Comparison of ENCODE assay signal across 8 cellular contexts in the genomic region with DNA sequence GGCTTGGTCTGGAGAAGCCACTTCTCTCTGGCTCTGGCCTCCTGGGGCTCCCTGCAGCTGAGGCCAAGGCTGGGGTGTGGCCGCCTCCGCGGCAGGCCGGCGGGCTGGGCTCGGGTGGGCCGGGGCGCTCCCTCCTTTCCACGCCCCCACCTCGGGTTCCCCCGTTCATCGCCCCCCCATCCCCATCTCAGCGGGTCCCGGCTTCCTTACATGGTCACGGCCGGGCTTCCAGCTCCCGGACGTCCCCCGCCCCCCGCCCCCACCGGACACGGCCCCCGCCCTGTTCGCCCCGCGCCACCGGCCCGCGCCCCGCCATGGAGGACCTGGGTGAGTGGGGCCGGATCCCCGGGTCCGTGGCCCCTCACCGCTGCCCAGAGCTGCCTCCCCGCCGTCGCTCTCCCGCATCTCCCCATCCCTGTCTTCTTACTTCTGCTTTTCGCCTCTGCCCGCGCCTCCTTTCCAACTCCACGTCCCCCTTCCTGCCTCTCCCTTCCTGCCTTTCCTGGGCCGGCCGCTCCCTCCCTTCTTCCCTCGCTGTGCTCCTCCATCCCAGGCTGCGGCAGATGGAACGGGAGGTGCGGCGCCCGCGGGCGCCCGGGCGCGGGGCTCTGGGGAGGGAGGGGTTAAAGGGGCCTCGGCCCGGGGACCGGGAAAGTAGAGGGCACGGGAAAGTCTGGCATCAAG. TPM values are rescaled to one million over a fixed set of nuclear protein-coding genes. Genes with fewer than 3 reads are reported as not detected.
DNase-seq lines count a peak whose midpoint lies in the region; ATAC-seq and TF ChIP-seq lines count a peak whose summit lies in the region.

A gene (plus strand): TSS at position 278 of the 684 bp plus-strand sequence. CDS start 37 bp downstream, at position 315.

- no peaks in the 10 kb centered on the region for H3K27me3 ChIP-seq in ovary

- H3K4me1 ChIP-seq in HEK293 (ENCODE audit: control insufficient read depth, insufficient read depth, low read length): no peaks in the 10 kb centered on the region
- H3K4me1 ChIP-seq in ovary (ENCODE audit: insufficient read depth): peaks cover 6% of the 10 kb centered on the region

- intact Hi-C loops in Right ventricle myocardium inferior (cut with DNase I) (loop anchor here (10.0 kb wide), 1 partner anchor 243 kb away; a partner anchor contains a TSS), ovary (cut with DNase I) (no loop called here)

- peak; percentile 91 for DNase-seq in AG08395 (ENCODE audit: low spot score)
- no peak for DNase-seq in activated naive CD8-positive, alpha-beta T cell treated with anti-CD3 and anti-CD28 coated beads, Interleukin-2, amount 10 ng/mL, durations not matched to agents 7 days and 5 days
- DNase-seq in Right ventricle myocardium inferior (ENCODE audit: missing footprints): no peak
- peak; percentile 83 to 89 (median 86) for DNase-seq in ovary
- no peak for DNase-seq in NCI-H2196 treated with DMSO at 0.1 percent for 48 hours (lab: John Stamatoyannopoulos, UW; ENCODE audit: unreplicated experiment)
- DNase-seq in activated CD4-positive, CD25-positive, alpha-beta regulatory T cell treated with anti-CD3 and anti-CD28 coated beads, Interleukin-2, amount 50 U/mL, for 72 hours: no peak

- TF ChIP-seq EP300 in ovary (IDR thresholded peaks at IDR 0.05): no peak

- CTCF ChIA-PET in HEK293 (lab: Yijun Ruan, JAX): no interaction called here

- H3K4me3 Mint-ChIP-seq in activated naive CD8-positive, alpha-beta T cell treated with anti-CD3 and anti-CD28 coated beads, Interleukin-2, amount 10 ng/mL, durations not matched to agents 7 days and 5 days: peak within 1 kb of the TSS; percentile 77

- H3K9me3 ChIP-seq in HEK293 (ENCODE audit: control insufficient read depth, insufficient read depth, low read depth, low read length) (no peaks in the 10 kb centered on the region), ovary (no peaks in the 10 kb centered on the region)

- H3K9me3 Mint-ChIP-seq in activated naive CD8-positive, alpha-beta T cell treated with anti-CD3 and anti-CD28 coated beads, Interleukin-2, amount 10 ng/mL, durations not matched to agents 7 days and 5 days: no peaks in the 10 kb centered on the region

- no peaks in the 10 kb centered on the region for H3K36me3 Mint-ChIP-seq in activated naive CD8-positive, alpha-beta T cell treated with anti-CD3 and anti-CD28 coated beads, Interleukin-2, amount 10 ng/mL, durations not matched to agents 7 days and 5 days

- POLR2A ChIA-PET in HEK293 (lab: Yijun Ruan, JAX): interaction anchor here (0.7 to 1.2 kb wide), 2 partner anchors 11 to 13 kb away, joined by 3 read pairs; a partner anchor contains a TSS
- POLR2A ChIA-PET in activated naive CD8-positive, alpha-beta T cell treated with anti-CD3 and anti-CD28 coated beads, Interleukin-2, amount 10 ng/mL, durations not matched to agents 7 days and 5 days (lab: Charles Lee): interaction anchor here (0.9 kb wide), 1 partner anchor 13 kb away, joined by 3 read pairs; a partner anchor contains a TSS

- peak within 1 kb of the TSS; percentile 42 for H3K27ac Mint-ChIP-seq in activated naive CD8-positive, alpha-beta T cell treated with anti-CD3 and anti-CD28 coated beads, Interleukin-2, amount 10 ng/mL, durations not matched to agents 7 days and 5 days

- TF ChIP-seq POLR2A in ovary (IDR thresholded peaks at IDR 0.05): peak; percentile 24

- WGBS in ovary, 3 donors: 0 to 1% (median 1%) methylated on average over 31 to 59 of the region's 59 CpGs

- H3K36me3 ChIP-seq in HEK293 (ENCODE audit: control insufficient read depth in 2 of 2, insufficient read depth in 1 of 2, low read length in 2 of 2) (peaks cover 0 to 14% of the 10 kb centered on the region in 2 experiments; a peak in 1 of 3 replicates), ovary (no peaks in the 10 kb centered on the region)

- H3K4me3 ChIP-seq in HEK293 (ENCODE audit: low read depth, low read length) (peak within 1 kb of the TSS; percentile 47), ovary (peak within 1 kb of the TSS; percentile 61)

- TF ChIP-seq CTCF in HEK293 (tag by site-specific recombination; IDR thresholded peaks at IDR 0.05): no peak
- no peak for TF ChIP-seq CTCF in ovary (IDR thresholded peaks at IDR 0.05)

- H3K27ac ChIP-seq in HEK293 (ENCODE audit: extremely low read depth, low read depth, low read length) (peak within 1 kb of the TSS; percentile 56; the same call in 1 of the 2 replicates), ovary (peak within 1 kb of the TSS; percentile 87 to 95)

- peaks cover 22% of the 10 kb centered on the region for H3K4me1 Mint-ChIP-seq in activated naive CD8-positive, alpha-beta T cell treated with anti-CD3 and anti-CD28 coated beads, Interleukin-2, amount 10 ng/mL, durations not matched to agents 7 days and 5 days

- H3K27me3 Mint-ChIP-seq in activated naive CD8-positive, alpha-beta T cell treated with anti-CD3 and anti-CD28 coated beads, Interleukin-2, amount 10 ng/mL, durations not matched to agents 7 days and 5 days: peaks cover 40% of the 10 kb centered on the region

- no peak for ATAC-seq in activated naive CD8-positive, alpha-beta T cell treated with anti-CD3 and anti-CD28 coated beads, Interleukin-2, amount 10 ng/mL, durations not matched to agents 7 days and 5 days (ENCODE audit: low read depth)
- peak; percentile 77 for ATAC-seq in Right ventricle myocardium inferior
- ATAC-seq in HG03280 (IDR thresholded peaks at IDR 0.05; ENCODE audit: unreplicated experiment): no peak

TF ChIP-seq in HEK293, 187 proteins besides CTCF, POLR2A, EP300 and RAD21 (continues in another document):
- no peak for TF ChIP-seq ZNF404 (tag by site-specific recombination; IDR thresholded peaks at IDR 0.05)
- no peak for TF ChIP-seq ZNF391 (tag by site-specific recombination; IDR thresholded peaks at IDR 0.05; ENCODE audit: borderline replicate concordance, low read depth)
- TF ChIP-seq, protein P1, sequence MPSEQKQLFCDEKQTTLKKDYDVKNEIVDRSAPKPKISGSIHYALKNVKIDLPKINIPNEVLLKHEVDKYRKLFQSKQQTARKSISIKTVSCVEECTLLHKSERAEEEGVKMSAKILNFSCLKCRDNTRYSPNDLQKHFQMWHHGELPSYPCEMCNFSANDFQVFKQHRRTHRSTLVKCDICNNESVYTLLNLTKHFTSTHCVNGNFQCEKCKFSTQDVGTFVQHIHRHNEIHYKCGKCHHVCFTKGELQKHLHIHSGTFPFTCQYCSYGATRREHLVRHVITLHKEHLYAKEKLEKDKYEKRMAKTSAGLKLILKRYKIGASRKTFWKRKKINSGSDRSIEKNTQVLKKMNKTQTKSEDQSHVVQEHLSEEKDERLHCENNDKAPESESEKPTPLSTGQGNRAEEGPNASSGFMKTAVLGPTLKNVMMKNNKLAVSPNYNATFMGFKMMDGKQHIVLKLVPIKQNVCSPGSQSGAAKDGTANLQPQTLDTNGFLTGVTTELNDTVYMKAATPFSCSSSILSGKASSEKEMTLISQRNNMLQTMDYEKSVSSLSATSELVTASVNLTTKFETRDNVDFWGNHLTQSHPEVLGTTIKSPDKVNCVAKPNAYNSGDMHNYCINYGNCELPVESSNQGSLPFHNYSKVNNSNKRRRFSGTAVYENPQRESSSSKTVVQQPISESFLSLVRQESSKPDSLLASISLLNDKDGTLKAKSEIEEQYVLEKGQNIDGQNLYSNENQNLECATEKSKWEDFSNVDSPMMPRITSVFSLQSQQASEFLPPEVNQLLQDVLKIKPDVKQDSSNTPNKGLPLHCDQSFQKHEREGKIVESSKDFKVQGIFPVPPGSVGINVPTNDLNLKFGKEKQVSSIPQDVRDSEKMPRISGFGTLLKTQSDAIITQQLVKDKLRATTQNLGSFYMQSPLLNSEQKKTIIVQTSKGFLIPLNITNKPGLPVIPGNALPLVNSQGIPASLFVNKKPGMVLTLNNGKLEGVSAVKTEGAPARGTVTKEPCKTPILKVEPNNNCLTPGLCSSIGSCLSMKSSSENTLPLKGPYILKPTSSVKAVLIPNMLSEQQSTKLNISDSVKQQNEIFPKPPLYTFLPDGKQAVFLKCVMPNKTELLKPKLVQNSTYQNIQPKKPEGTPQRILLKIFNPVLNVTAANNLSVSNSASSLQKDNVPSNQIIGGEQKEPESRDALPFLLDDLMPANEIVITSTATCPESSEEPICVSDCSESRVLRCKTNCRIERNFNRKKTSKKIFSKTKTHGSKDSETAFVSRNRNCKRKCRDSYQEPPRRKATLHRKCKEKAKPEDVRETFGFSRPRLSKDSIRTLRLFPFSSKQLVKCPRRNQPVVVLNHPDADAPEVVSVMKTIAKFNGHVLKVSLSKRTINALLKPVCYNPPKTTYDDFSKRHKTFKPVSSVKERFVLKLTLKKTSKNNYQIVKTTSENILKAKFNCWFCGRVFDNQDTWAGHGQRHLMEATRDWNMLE (tag by site-specific recombination; conservative IDR thresholded peaks at IDR 0.05; ENCODE audit: low read depth): no peak
- TF ChIP-seq, protein P2, sequence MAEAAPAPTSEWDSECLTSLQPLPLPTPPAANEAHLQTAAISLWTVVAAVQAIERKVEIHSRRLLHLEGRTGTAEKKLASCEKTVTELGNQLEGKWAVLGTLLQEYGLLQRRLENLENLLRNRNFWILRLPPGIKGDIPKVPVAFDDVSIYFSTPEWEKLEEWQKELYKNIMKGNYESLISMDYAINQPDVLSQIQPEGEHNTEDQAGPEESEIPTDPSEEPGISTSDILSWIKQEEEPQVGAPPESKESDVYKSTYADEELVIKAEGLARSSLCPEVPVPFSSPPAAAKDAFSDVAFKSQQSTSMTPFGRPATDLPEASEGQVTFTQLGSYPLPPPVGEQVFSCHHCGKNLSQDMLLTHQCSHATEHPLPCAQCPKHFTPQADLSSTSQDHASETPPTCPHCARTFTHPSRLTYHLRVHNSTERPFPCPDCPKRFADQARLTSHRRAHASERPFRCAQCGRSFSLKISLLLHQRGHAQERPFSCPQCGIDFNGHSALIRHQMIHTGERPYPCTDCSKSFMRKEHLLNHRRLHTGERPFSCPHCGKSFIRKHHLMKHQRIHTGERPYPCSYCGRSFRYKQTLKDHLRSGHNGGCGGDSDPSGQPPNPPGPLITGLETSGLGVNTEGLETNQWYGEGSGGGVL (tag by site-specific recombination; IDR thresholded peaks at IDR 0.05): peak; percentile 42; the same call in 1 of the 2 replicates

RNA-seq across cellular contexts. Expression of the gene that starts here (rescaled TPM):
- 1 to 10 TPM; 1.4 to 1.5 TPM for total RNA-seq in activated naive CD8-positive, alpha-beta T cell treated with anti-CD3 and anti-CD28 coated beads, Interleukin-2, amount 10 ng/mL, durations not matched to agents 7 days and 5 days
- total RNA-seq in Right ventricle myocardium inferior (19.9 TPM), ovary (100 to 1,000 TPM in 5 of 7 donors, 10 to 100 TPM in 2; 38.0 to 216 (median 156) TPM)
- 10 to 100 TPM; 78.5 to 82.2 TPM for polyA plus RNA-seq in ovary

Comparison
In these comparisons a context has a peak if more than half of its experiments do, and no peak if none do; other contexts are left out.
1. DNase-seq: peak in AG08395 (single experiment) and ovary (5 of 5); none in activated naive CD8-positive, alpha-beta T cell treated with anti-CD3 and anti-CD28 coated beads, Interleukin-2, amount 10 ng/mL, durations not matched to agents 7 days and 5 days (single experiment), Right ventricle myocardium inferior (single experiment), NCI-H2196 treated with DMSO at 0.1 percent for 48 hours (single experiment) and activated CD4-positive, CD25-positive, alpha-beta regulatory T cell treated with anti-CD3 and anti-CD28 coated beads, Interleukin-2, amount 50 U/mL, for 72 hours (single experiment).